27 cellular contexts compared by ENCODE assay signal in genomic region chr12:90233168-90234100, GRCh38.
DNase-seq lines count a peak whose midpoint lies in the region; ATAC-seq and TF ChIP-seq lines count a peak whose summit lies in the region.
"Had no signal": no experiment of that assay in that cellular context is flagged by ENCODE, and none has a peak within 500 bp of the region (broad histone marks: within the 10 kb centered on the region; RNA-seq: fewer than 3 reads in every experiment).

No MANE protein-coding gene starts in this region.

- no peaks in the 10 kb centered on the region for H3K9me3 ChIP-seq in RWPE2 (ENCODE audit: severe bottlenecking)
- H3K9me3 ChIP-seq: A549, esophagus muscularis mucosa, neutrophil had no signal

- TF ChIP-seq CTCF in AG10803 (conservative IDR thresholded peaks at IDR 0.05; ENCODE audit: low read length) (no peak), RWPE2 (IDR thresholded peaks at IDR 0.05; ENCODE audit: poor library complexity, severe bottlenecking) (no peak), mesothelial cell of epicardium (IDR thresholded peaks at IDR 0.05; ENCODE audit: unreplicated experiment) (no peak)

- H3K27me3 Mint-ChIP-seq in mesothelial cell of epicardium (ENCODE audit: low read depth): no peaks in the 10 kb centered on the region
- H3K27me3 Mint-ChIP-seq: brain had no signal

- DNase-seq in AG10803 (ENCODE audit: low read depth): peak; percentile 76
- no peak for DNase-seq in RWPE2 (ENCODE audit: low spot score)
- no peak for DNase-seq in epithelial cell of prostate (ENCODE audit: low read depth, low spot score)
- no peak for DNase-seq in mesothelial cell of epicardium (ENCODE audit: low spot score in 2 of 2, unreplicated experiment in 2 of 2)
- DNase-seq in RPMI8226: no peak
- no peak for DNase-seq in NCI-H2107 treated with DMSO at 0.1 percent for 48 hours (lab: John Stamatoyannopoulos, UW; ENCODE audit: unreplicated experiment)
- no peak for DNase-seq in SW480 (ENCODE audit: low spot score)
- DNase-seq: activated CD8-positive, alpha-beta T cell treated with anti-CD3 and anti-CD28 coated beads, Interleukin-2, amount 10 ng/mL, durations not matched to agents 7 days and 5 days; activated gamma-delta T cell treated with Interleukin-2 at 50 U/mL for 16 hours; activated naive CD8-positive, alpha-beta T cell treated with anti-CD3 and anti-CD28 coated beads, Interleukin-2, amount 50 U/mL, for 24 hours; DND-41; effector memory CD4-positive, alpha-beta T cell; NCI-H1417; NCI-H2081; NCI-H446; Right ventricle myocardium superior; T-helper 1 cell had no signal

- H3K27ac Mint-ChIP-seq in mesothelial cell of epicardium: peak overlapping the region; percentile 62
- H3K27ac Mint-ChIP-seq: activated CD8-positive, alpha-beta T cell treated with anti-CD3 and anti-CD28 coated beads, Interleukin-2, amount 10 ng/mL, durations not matched to agents 7 days and 5 days; activated naive CD8-positive, alpha-beta T cell treated with anti-CD3 and anti-CD28 coated beads, Interleukin-2, amount 50 U/mL, for 24 hours; IgD-negative memory B cell; stimulated activated effector memory CD8-positive, alpha-beta T cell treated with anti-CD3 and anti-CD28 coated beads, Interleukin-12 subunit alpha, Interleukin-12 subunit beta, amount 100 ng/mL, for 72 hours had no signal

- H3K4me1 ChIP-seq in RWPE2 (ENCODE audit: insufficient read depth, poor library complexity, severe bottlenecking): peaks cover 51% of the 10 kb centered on the region
- H3K4me1 ChIP-seq: A549, esophagus muscularis mucosa had no signal

- H3K27me3 ChIP-seq in RWPE2 (ENCODE audit: insufficient read depth, poor library complexity, severe bottlenecking): no peaks in the 10 kb centered on the region
- H3K27me3 ChIP-seq: BLaER1 treated with 17β-estradiol and CSF1 and Interleukin-3, amounts not matched to agents 10 nM and 100 nM; esophagus muscularis mucosa; neutrophil had no signal

- no peak overlapping the region for H3K4me3 Mint-ChIP-seq in mesothelial cell of epicardium
- H3K4me3 Mint-ChIP-seq: activated CD8-positive, alpha-beta T cell treated with anti-CD3 and anti-CD28 coated beads, Interleukin-2, amount 10 ng/mL, durations not matched to agents 7 days and 5 days; activated naive CD8-positive, alpha-beta T cell treated with anti-CD3 and anti-CD28 coated beads, Interleukin-2, amount 50 U/mL, for 24 hours; IgD-negative memory B cell; stimulated activated effector memory CD8-positive, alpha-beta T cell treated with anti-CD3 and anti-CD28 coated beads, Interleukin-12 subunit alpha, Interleukin-12 subunit beta, amount 100 ng/mL, for 72 hours had no signal

- no peaks in the 10 kb centered on the region for H3K36me3 ChIP-seq in RWPE2 (ENCODE audit: low read depth)
- H3K36me3 ChIP-seq: BLaER1 treated with 17β-estradiol and CSF1 and Interleukin-3, amounts not matched to agents 10 nM and 100 nM; esophagus muscularis mucosa; neutrophil had no signal

- H3K4me3 ChIP-seq in AG10803 (ENCODE audit: low read length): no peak overlapping the region
- H3K4me3 ChIP-seq in RWPE2 (ENCODE audit: severe bottlenecking): no peak overlapping the region
- H3K4me3 ChIP-seq: A549; BLaER1 treated with 17β-estradiol and CSF1 and Interleukin-3, amounts not matched to agents 10 nM and 100 nM; esophagus muscularis mucosa; GM12878 had no signal

- peaks cover 36% of the 10 kb centered on the region for H3K4me1 Mint-ChIP-seq in mesothelial cell of epicardium
- H3K4me1 Mint-ChIP-seq: stimulated activated effector memory CD8-positive, alpha-beta T cell treated with anti-CD3 and anti-CD28 coated beads, Interleukin-12 subunit alpha, Interleukin-12 subunit beta, amount 100 ng/mL, for 72 hours had no signal

- H3K27ac ChIP-seq in RWPE2 (ENCODE audit: poor library complexity, severe bottlenecking) (peak overlapping the region; percentile 63), epithelial cell of prostate (peak overlapping the region; percentile 81)
- H3K27ac ChIP-seq: esophagus muscularis mucosa, neutrophil had no signal

- H3K36me3 Mint-ChIP-seq in mesothelial cell of epicardium: peaks cover 2% of the 10 kb centered on the region
- H3K36me3 Mint-ChIP-seq: brain; stimulated activated effector memory CD8-positive, alpha-beta T cell treated with anti-CD3 and anti-CD28 coated beads, Interleukin-12 subunit alpha, Interleukin-12 subunit beta, amount 100 ng/mL, for 72 hours had no signal

- peaks cover 13% of the 10 kb centered on the region for H3K9me3 Mint-ChIP-seq in mesothelial cell of epicardium
- H3K9me3 Mint-ChIP-seq: stimulated activated effector memory CD8-positive, alpha-beta T cell treated with anti-CD3 and anti-CD28 coated beads, Interleukin-12 subunit alpha, Interleukin-12 subunit beta, amount 100 ng/mL, for 72 hours had no signal

- ATAC-seq in RWPE2 (ENCODE audit: low read depth) (no peak), HG03521 (IDR thresholded peaks at IDR 0.05; ENCODE audit: unreplicated experiment) (no peak)
- ATAC-seq: A549; activated CD8-positive, alpha-beta T cell treated with anti-CD3 and anti-CD28 coated beads, Interleukin-2, amount 10 ng/mL, durations not matched to agents 7 days and 5 days; activated naive CD8-positive, alpha-beta T cell treated with anti-CD3 and anti-CD28 coated beads, Interleukin-2, amount 50 U/mL, for 24 hours; GM12878; HCT116; stimulated activated effector memory CD8-positive, alpha-beta T cell treated with anti-CD3 and anti-CD28 coated beads, Interleukin-12 subunit alpha, Interleukin-12 subunit beta, amount 100 ng/mL, for 72 hours had no signal
